ENCODE assay signal across 20 cellular contexts in the genomic region with DNA sequence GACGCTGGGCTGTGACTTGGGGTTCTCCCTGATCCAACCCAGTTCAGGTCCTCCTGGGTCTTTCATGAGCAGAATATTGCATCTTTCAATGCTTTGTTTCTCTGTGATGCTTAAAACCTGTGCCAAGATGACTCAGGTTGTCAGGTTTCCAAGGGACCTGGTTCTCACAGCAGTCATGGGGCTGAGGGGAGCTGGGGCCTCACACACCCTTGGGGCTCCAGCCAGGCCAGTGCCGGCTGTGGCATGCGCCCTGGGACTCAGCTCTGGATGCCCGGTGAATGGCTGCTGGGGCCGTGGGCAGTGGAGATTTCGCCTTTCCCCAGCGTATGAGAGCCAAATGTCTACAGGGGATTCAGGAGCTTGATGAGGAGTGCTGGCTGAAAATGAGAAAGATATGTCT. TPM values are rescaled to one million over a fixed set of nuclear protein-coding genes. Genes with fewer than 3 reads are reported as not detected.
DNase-seq lines count a peak whose midpoint lies in the region; ATAC-seq, FAIRE-seq and TF ChIP-seq lines count a peak whose summit lies in the region.
"Had no signal": no experiment of that assay in that cellular context is flagged by ENCODE, and none has a peak within 500 bp of the region (broad histone marks: within the 10 kb centered on the region; RNA-seq: fewer than 3 reads in every experiment).

No MANE protein-coding gene starts in this region.

- ATAC-seq in Right ventricle myocardium inferior (peak; percentile 15), Right ventricle myocardium superior (ENCODE audit: poor library complexity) (no peak)

- WGBS in thyroid gland, 2 donors, result 93 to 97% methylated on average over 6 to 7 of the region's 7 CpGs

- TF ChIP-seq CTCF in bronchial epithelial cell (IDR thresholded peaks at IDR 0.05; ENCODE audit: insufficient read depth, low read length, severe bottlenecking) (no peak), keratinocyte (optimal IDR thresholded peaks at IDR 0.05 in 1 of 3, IDR thresholded peaks at IDR 0.05 in 1 of 3, conservative IDR thresholded peaks at IDR 0.05 in 1 of 3; ENCODE audit: extremely low read depth in 1 of 3, insufficient read depth in 2 of 3, low read length in 3 of 3) (no peak), thyroid gland (IDR thresholded peaks at IDR 0.05) (no peak)

- no peak overlapping the region for H3K9ac ChIP-seq in keratinocyte (ENCODE audit: control insufficient read depth, extremely low read depth, insufficient read depth, low read length)
- H3K9ac ChIP-seq: BLaER1 had no signal

- H2AFZ ChIP-seq in keratinocyte (ENCODE audit: control insufficient read depth, low read length), result no peak overlapping the region

- no peaks in the 10 kb centered on the region for H4K20me1 ChIP-seq in keratinocyte (ENCODE audit: control insufficient read depth, extremely low read depth, insufficient read depth, low read length)
- H4K20me1 ChIP-seq: BLaER1 had no signal

- H3K79me2 ChIP-seq in keratinocyte (ENCODE audit: control insufficient read depth, insufficient read depth, low read length), result no peaks in the 10 kb centered on the region

- H3K4me3 ChIP-seq in bronchial epithelial cell (ENCODE audit: low read depth, low read length) (no peak overlapping the region), keratinocyte (ENCODE audit: control insufficient read depth in 2 of 3, extremely low read depth in 1 of 3, insufficient read depth in 2 of 3, low read depth in 1 of 3, low read length in 3 of 3) (no peak overlapping the region), thyroid gland (replicated peaks in 1 of 3) (no peak overlapping the region)
- H3K4me3 ChIP-seq: BLaER1, GM12878, GM23338 had no signal

- H3K9me3 ChIP-seq in keratinocyte (ENCODE audit: control insufficient read depth, low read depth, low read length) (no peaks in the 10 kb centered on the region), thyroid gland (no peaks in the 10 kb centered on the region)
- H3K9me3 ChIP-seq: BLaER1 had no signal

- H3K27ac ChIP-seq in keratinocyte (ENCODE audit: control insufficient read depth, insufficient read depth, low read length) (no peak overlapping the region), thyroid gland (no peak overlapping the region)
- H3K27ac ChIP-seq: BLaER1 had no signal

- no peaks in the 10 kb centered on the region for H3K36me3 ChIP-seq in bronchial epithelial cell (ENCODE audit: control insufficient read depth, insufficient read depth, low read length)
- H3K36me3 ChIP-seq in keratinocyte (ENCODE audit: control insufficient read depth in 2 of 2, extremely low read depth in 1 of 2, insufficient read depth in 2 of 2, low read length in 2 of 2), result no peaks in the 10 kb centered on the region
- no peaks in the 10 kb centered on the region for H3K36me3 ChIP-seq in thyroid gland
- H3K36me3 ChIP-seq: BLaER1 had no signal

- H3K27me3 ChIP-seq in bronchial epithelial cell (ENCODE audit: control insufficient read depth, insufficient read depth, low read length) (no peaks in the 10 kb centered on the region), keratinocyte (ENCODE audit: control insufficient read depth, extremely low read depth, insufficient read depth, low read length) (no peaks in the 10 kb centered on the region), thyroid gland (no peaks in the 10 kb centered on the region)
- H3K27me3 ChIP-seq: BLaER1 had no signal

- DNase-seq in Right ventricle myocardium inferior (ENCODE audit: missing footprints) (no peak), Right ventricle myocardium superior (no peak), M059J (ENCODE audit: low read depth) (peak; percentile 26), bronchial epithelial cell (ENCODE audit: low read depth) (peak; percentile 60), keratinocyte (ENCODE audit: low read depth, low spot score) (no peak), NCI-H146 treated with DMSO at 0.1 percent for 48 hours (lab: John Stamatoyannopoulos, UW; ENCODE audit: unreplicated experiment) (no peak), thyroid gland (no peak), NCI-H526 treated with DMSO at 0.1 percent for 48 hours (lab: John Stamatoyannopoulos, UW) (no peak)
- DNase-seq: DMS 273 treated with DMSO at 0.1 percent for 48 hours, GDM1, NCI-H187 treated with DMSO at 0.1 percent for 48 hours, NCI-H2171, NCI-H446 treated with DMSO at 0.1 percent for 48 hours, NCI-H748 treated with DMSO at 0.1 percent for 48 hours had no signal

- FAIRE-seq in bronchial epithelial cell (lab: Jason Lieb, UNC), result no peak
- peak; percentile 13 for FAIRE-seq in keratinocyte (lab: Jason Lieb, UNC)
- FAIRE-seq: A204.1, GM12878, GM18507 had no signal

- intact Hi-C loops in Right ventricle myocardium inferior (cut with DNase I) (no loop called here), Right ventricle myocardium superior (cut with DNase I) (no loop called here), thyroid gland (cut with DNase I) (no loop called here)

- TF ChIP-seq POLR2A in thyroid gland (IDR thresholded peaks at IDR 0.05), result no peak

- peak overlapping the region; percentile 65 for H3K4me2 ChIP-seq in keratinocyte (ENCODE audit: control insufficient read depth, extremely low read depth, insufficient read depth, low read depth, low read length)
- H3K4me2 ChIP-seq: BLaER1, GM23338 had no signal

- peaks cover 30% of the 10 kb centered on the region for H3K4me1 ChIP-seq in keratinocyte (ENCODE audit: control insufficient read depth, extremely low read depth, insufficient read depth, low read length)
- H3K4me1 ChIP-seq in thyroid gland, result no peaks in the 10 kb centered on the region
- H3K4me1 ChIP-seq: BLaER1 had no signal

- no peaks in the 10 kb centered on the region for H3K9me1 ChIP-seq in keratinocyte (ENCODE audit: control insufficient read depth, extremely low read depth, insufficient read depth, low read length)

- dilution Hi-C loops in keratinocyte (cut with MboI; ENCODE audit: extremely low pct_ligation_motif_present, low sequenced_read_pairs), result no loop called here

RNA-seq across cellular contexts. Expression of gene EDAR, which starts 29.6 kb away (rescaled TPM):
- total RNA-seq in Right ventricle myocardium inferior (0.14 TPM), Right ventricle myocardium superior (0.11 TPM), bronchial epithelial cell (under 0.01 and 0.90 TPM in 2 replicates), thyroid gland (not detected)
- total RNA-seq in M059J (2014; rRNA removed; shearing (Covaris generic)), result not detected in 2 replicates
- 0.21 to 0.27 TPM (median 0.27 TPM) in 3 replicates for polyA plus RNA-seq in keratinocyte
- 0.26 TPM for polyA plus RNA-seq in keratinocyte (2011; ENCODE audit: low read depth)
- 0.14 and 0.16 TPM in 2 replicates for polyA plus RNA-seq in keratinocyte (2011; cell fraction: cytosol; rRNA removed)
- polyA plus RNA-seq in keratinocyte (2011; cell fraction: nucleus; rRNA removed), result 0.75 and 1.1 TPM in 2 replicates
- polyA plus RNA-seq in keratinocyte (2012; ENCODE audit: low replicate concordance), result 0.21 and 0.23 TPM in 2 replicates
- 0.20 to 0.51 TPM (median 0.30 TPM) in 3 replicates for polyA minus RNA-seq in keratinocyte
- polyA minus RNA-seq in keratinocyte (2011; cell fraction: cytosol; rRNA and poly(A)+ RNA removed), result not detected
- polyA minus RNA-seq in keratinocyte (2011; cell fraction: nucleus; rRNA and poly(A)+ RNA removed), result 0.84 and 1.6 TPM in 2 replicates
- total RNA-seq: GM12878, GM23338, HT1080 had no signal
- polyA plus RNA-seq: GM23338 had no signal

Comparison
In these comparisons a context has a peak if more than half of its experiments do, and no peak if none do; other contexts are left out.
1. DNase-seq: peak in M059J (single experiment) and bronchial epithelial cell (single experiment); none in Right ventricle myocardium inferior (single experiment), Right ventricle myocardium superior (single experiment), keratinocyte (single experiment), NCI-H146 treated with DMSO at 0.1 percent for 48 hours (single experiment), thyroid gland (0 of 2) and NCI-H526 treated with DMSO at 0.1 percent for 48 hours (single experiment).